In genomic region chr7:73941836-73942551, GRCh38 we compare ENCODE assay signal across 16 cellular contexts.
A peak's percentile ranks its signal among the peaks of the same experiment; 100 is the strongest.
DNase-seq lines count a peak whose midpoint lies in the region; ATAC-seq, FAIRE-seq and TF ChIP-seq lines count a peak whose summit lies in the region.
"Had no signal": no experiment of that assay in that cellular context is flagged by ENCODE, and none has a peak within 500 bp of the region (broad histone marks: within the 10 kb centered on the region; RNA-seq: fewer than 3 reads in every experiment).

No MANE protein-coding gene starts in this region.

- dilution Hi-C loops in endothelial cell of umbilical vein (cut with MboI; ENCODE audit: extremely low pct_ligation_motif_present, low sequenced_read_pairs), result no loop called here

- peak; percentile 91 for FAIRE-seq in endothelial cell of umbilical vein (lab: Jason Lieb, UNC)
- FAIRE-seq: small intestine, TTC549 had no signal

- TF ChIP-seq CTCF in PC-9 (conservative IDR thresholded peaks at IDR 0.05) (no peak), endothelial cell of umbilical vein (IDR thresholded peaks at IDR 0.05; ENCODE audit: extremely low read depth in 1 of 2, insufficient read depth in 1 of 2, low read depth in 1 of 2, low read length in 2 of 2) (no peak)

- DNase-seq in ELR (ENCODE audit: low read depth), result peak; percentile 66
- peak; percentile 23 to 65 for DNase-seq in PC-9
- peak; percentile 85 for DNase-seq in endothelial cell of umbilical vein (ENCODE audit: low read depth, low spot score)
- DNase-seq in non-pigmented ciliary epithelial cell (ENCODE audit: low read depth), result peak; percentile 11
- no peak for DNase-seq in left ventricle myocardium superior
- DNase-seq in NCI-H526 treated with DMSO at 0.1 percent for 48 hours (lab: John Stamatoyannopoulos, UW), result no peak
- no peak for DNase-seq in middle frontal gyrus (ENCODE audit: extremely low spot score, low spot score)
- no peak for DNase-seq in left cardiac atrium
- DNase-seq: CD8-positive, alpha-beta memory T cell; cortex of kidney; NCI-H1694 treated with DMSO at 0.1 percent for 48 hours; NCI-H748 treated with DMSO at 0.1 percent for 48 hours; SHP77; small intestine had no signal

- no peaks in the 10 kb centered on the region for H3K9me1 ChIP-seq in endothelial cell of umbilical vein (replicated peaks; ENCODE audit: control insufficient read depth, extremely low read depth, insufficient read depth, low read length)

- H3K27me3 ChIP-seq in PC-9 (ENCODE audit: insufficient read depth, low read depth) (no peaks in the 10 kb centered on the region), endothelial cell of umbilical vein (ENCODE audit: control insufficient read depth in 2 of 2, insufficient read depth in 2 of 2, low read length in 2 of 2) (no peaks in the 10 kb centered on the region)

- H3K4me1 ChIP-seq in PC-9 (replicated peaks; ENCODE audit: insufficient read depth), result peaks cover 9% of the 10 kb centered on the region; the same call in 1 of the 2 replicates
- H3K4me1 ChIP-seq in endothelial cell of umbilical vein (ENCODE audit: control insufficient read depth, extremely low read depth, insufficient read depth, low read length), result peaks cover 10% of the 10 kb centered on the region

- H3K9me3 ChIP-seq in PC-9 (ENCODE audit: insufficient read depth, low read depth), result peaks cover 11% of the 10 kb centered on the region; the same call in 1 of the 2 replicates
- H3K9me3 ChIP-seq in endothelial cell of umbilical vein (replicated peaks; ENCODE audit: control insufficient read depth, insufficient read depth, low read length), result no peaks in the 10 kb centered on the region

- H3K4me3 ChIP-seq in PC-9, result no peak overlapping the region
- no peak overlapping the region for H3K4me3 ChIP-seq in endothelial cell of umbilical vein (replicated peaks in 1 of 3; ENCODE audit: insufficient read depth in 1 of 3, low read depth in 1 of 3, low read length in 3 of 3)

- no peak overlapping the region for H3K9ac ChIP-seq in endothelial cell of umbilical vein (replicated peaks; ENCODE audit: extremely low read depth, insufficient read depth, low read length)
- H3K9ac ChIP-seq: KMS-11 had no signal

- no peak overlapping the region for H2AFZ ChIP-seq in PC-9
- no peak overlapping the region for H2AFZ ChIP-seq in endothelial cell of umbilical vein (ENCODE audit: low read depth, low read length)

- H4K20me1 ChIP-seq in PC-9 (ENCODE audit: insufficient read depth) (no peaks in the 10 kb centered on the region), endothelial cell of umbilical vein (replicated peaks; ENCODE audit: control insufficient read depth, extremely low read depth, insufficient read depth, low read length) (no peaks in the 10 kb centered on the region)

- H3F3A ChIP-seq in PC-9 (ENCODE audit: insufficient read depth, low read depth), result peaks cover 8% of the 10 kb centered on the region; the same call in 1 of the 2 replicates

- intact Hi-C loops in PC-9 (cut with micrococcal nuclease; ENCODE audit: unreplicated experiment), result no loop called here
- intact Hi-C loops in endothelial cell of umbilical vein (cut with micrococcal nuclease), result loop anchor here (5.0 kb wide), 1 partner anchor 80 kb away; no protein-coding TSS in a partner anchor
- intact Hi-C loops in left ventricle myocardium superior (cut with micrococcal nuclease), result no loop called here
- intact Hi-C loops in left cardiac atrium (cut with DNase I), result no loop called here

- TF ChIP-seq POLR2A in endothelial cell of umbilical vein (IDR thresholded peaks at IDR 0.05; ENCODE audit: low read depth, low read length), result no peak

- no peak overlapping the region for H3K4me2 ChIP-seq in PC-9
- peak overlapping the region; percentile 46 for H3K4me2 ChIP-seq in endothelial cell of umbilical vein (ENCODE audit: insufficient read depth, low read length)
- H3K4me2 ChIP-seq: KMS-11 had no signal

- POLR2A ChIA-PET in PC-9 (lab: Charles Lee; ENCODE audit: unreplicated experiment), result interaction anchor here (0.5 to 0.6 kb wide), 3 partner anchors 14 to 535 kb away, joined by 4 to 7 read pairs (median 6); no protein-coding TSS in a partner anchor
- POLR2A ChIA-PET in endothelial cell of umbilical vein (lab: Charles Lee), result no interaction called here

- CTCF ChIA-PET in PC-9 (lab: Charles Lee) (interaction anchor here (0.7 kb wide), 1 partner anchor 142 kb away, joined by 4 read pairs; the partner anchor contains the start of gene LIMK1), endothelial cell of umbilical vein (lab: Charles Lee) (interaction anchor here (1.1 to 1.2 kb wide), 2 partner anchors 14 to 85 kb away, joined by 3 to 6 read pairs; no protein-coding TSS in a partner anchor)

- H3K9me2 ChIP-seq in PC-9 (ENCODE audit: insufficient read depth), result no peaks in the 10 kb centered on the region

- H3K79me2 ChIP-seq in PC-9 (ENCODE audit: low read depth), result no peaks in the 10 kb centered on the region
- H3K79me2 ChIP-seq in endothelial cell of umbilical vein (ENCODE audit: control insufficient read depth, insufficient read depth, low read length), result no peaks in the 10 kb centered on the region

- BruUV-seq in PC-9 (replicated peaks; lab: Mats Ljungman, UMichigan) (no TSS peak), endothelial cell of umbilical vein (replicated peaks; lab: Mats Ljungman, UMichigan) (no TSS peak)

- H3K36me3 ChIP-seq in PC-9 (ENCODE audit: low read depth), result no peaks in the 10 kb centered on the region
- H3K36me3 ChIP-seq in endothelial cell of umbilical vein (ENCODE audit: control insufficient read depth in 2 of 2, extremely low read depth in 1 of 2, insufficient read depth in 2 of 2, low read length in 2 of 2), result no peaks in the 10 kb centered on the region

- H3K27ac ChIP-seq in PC-9 (no peak overlapping the region), endothelial cell of umbilical vein (ENCODE audit: insufficient read depth, low read depth, low read length) (peak overlapping the region; percentile 35)
- H3K27ac ChIP-seq: KMS-11 had no signal

- ATAC-seq in left ventricle myocardium superior (no peak), left cardiac atrium (no peak)

TF ChIP-seq in endothelial cell of umbilical vein, 7 proteins besides CTCF, POLR2A, EP300 and RAD21:
- peak; percentile 39 for TF ChIP-seq POLR2AphosphoS5 (IDR thresholded peaks at IDR 0.05; ENCODE audit: insufficient read depth, low read depth, low read length)
- peak; percentile 79 for TF ChIP-seq FOS (IDR thresholded peaks at IDR 0.05; ENCODE audit: borderline replicate concordance, insufficient read depth, low read length)
- peak; percentile 92 for TF ChIP-seq JUN (IDR thresholded peaks at IDR 0.05; ENCODE audit: borderline replicate concordance, insufficient read depth, insufficient read length, low read depth)
- no peak for TF ChIP-seq MAX (IDR thresholded peaks at IDR 0.05; ENCODE audit: insufficient read depth, insufficient read length)
TF ChIP-seq in endothelial cell of umbilical vein: peak in this region for 3.

Comparison
In these comparisons a context has a peak if more than half of its experiments do, and no peak if none do; other contexts are left out.
1. DNase-seq: peak in ELR (single experiment), PC-9 (2 of 2), endothelial cell of umbilical vein (single experiment) and non-pigmented ciliary epithelial cell (single experiment); none in left ventricle myocardium superior (single experiment), NCI-H526 treated with DMSO at 0.1 percent for 48 hours (single experiment), middle frontal gyrus (single experiment) and left cardiac atrium (single experiment).